Comparison of ENCODE assay signal across 27 cellular contexts in the genomic region with DNA sequence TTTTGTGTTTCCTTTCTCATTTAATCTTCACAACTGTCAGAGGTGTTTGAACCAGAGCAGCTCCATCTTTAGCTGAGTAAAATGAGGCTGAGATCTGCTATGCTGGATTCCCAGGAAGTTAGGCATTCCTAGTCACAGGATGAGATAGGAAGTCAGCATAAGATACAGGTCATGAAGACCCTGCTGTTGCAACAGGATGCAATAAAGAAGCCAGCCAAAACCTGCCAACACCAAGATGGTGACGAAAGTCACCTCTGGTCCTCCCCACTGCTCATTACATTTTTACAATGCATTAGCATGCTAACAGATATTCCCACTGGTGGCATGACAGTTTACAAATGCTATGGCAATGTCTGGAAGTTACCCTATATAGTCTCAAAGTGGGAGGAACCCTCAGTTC.
"Had no signal": no experiment of that assay in that cellular context is flagged by ENCODE, and none has a peak within 500 bp of the region (broad histone marks: within the 10 kb centered on the region; RNA-seq: fewer than 3 reads in every experiment).

No MANE protein-coding gene starts in this region.

- DNase-seq: stimulated activated CD4-positive, alpha-beta T cell treated with anti-CD3 and anti-CD28 coated beads, Interleukin-2, amount 100 ng/mL, for 48 hours; stimulated activated CD4-positive, alpha-beta T cell treated with anti-CD3 and anti-CD28 coated beads, Interleukin-4, amount 100 ng/mL, for 1 hour; stimulated activated CD4-positive, alpha-beta T cell treated with anti-CD3 and anti-CD28 coated beads, Interleukin-4, amount 100 ng/mL, for 24 hours; stimulated activated CD4-positive, alpha-beta T cell treated with anti-CD3 and anti-CD28 coated beads, Interleukin-4, amount 100 ng/mL, for 4 hours; stimulated activated CD8-positive, alpha-beta memory T cell treated with anti-CD3 and anti-CD28 coated beads, Interleukin-4, amount 100 ng/mL, for 48 hours; stimulated activated naive B cell treated with anti-CD40 and anti-IgM and Interleukin-4, amounts not matched to agents 10 μg/mL and 1 μg/mL and 100 μg/mL, for 72 hours; stimulated activated naive CD4-positive, alpha-beta T cell; stimulated activated naive CD4-positive, alpha-beta T cell treated with Interleukin-2 at 50 U/mL for 16 hours; stimulated activated naive CD8-positive, alpha-beta T cell treated with anti-CD3 and anti-CD28 coated beads, Interleukin-15, amount 100 ng/mL, for 72 hours; stimulated activated naive CD8-positive, alpha-beta T cell treated with anti-CD3 and anti-CD28 coated beads, Interleukin-15, Interleukin-2, amounts not matched to agents 100 U/mL and 50 U/mL, for 24 hours; stomach; substantia nigra; testis; thyroid gland; tibial artery; transverse colon; trophoblast cell; upper lobe of left lung; upper lobe of right lung; uterus had no signal

- H3K9me3 ChIP-seq: stomach, suprapubic skin, testis, thoracic aorta, thyroid gland, tibial artery, transverse colon, upper lobe of left lung, upper lobe of right lung, uterus, vagina had no signal

- H3K27me3 ChIP-seq: stomach, suprapubic skin, testis, thyroid gland, tibial artery, tibial nerve, transverse colon, upper lobe of left lung, upper lobe of right lung, uterus, vagina had no signal

- H3K4me3 ChIP-seq: stomach, suprapubic skin, testis, thoracic aorta, thyroid gland, tibial artery, tibial nerve, transverse colon, upper lobe of left lung, upper lobe of right lung, uterus, vagina had no signal

- H3K36me3 ChIP-seq: stomach, suprapubic skin, thoracic aorta, thyroid gland, tibial artery, tibial nerve, transverse colon, upper lobe of left lung, upper lobe of right lung, uterus, vagina had no signal

- H3K4me1 ChIP-seq: stomach, suprapubic skin, testis, thyroid gland, tibial artery, tibial nerve, transverse colon, upper lobe of left lung, upper lobe of right lung, uterus, vagina had no signal

- H3K27ac ChIP-seq: stomach, suprapubic skin, testis, thoracic aorta, thyroid gland, tibial artery, tibial nerve, transverse colon, upper lobe of left lung, upper lobe of right lung, uterus, vagina had no signal

- FAIRE-seq: urothelium cell line had no signal

- ATAC-seq: stimulated activated effector memory CD8-positive, alpha-beta T cell treated with anti-CD3 and anti-CD28 coated beads, Interleukin-12 subunit alpha, Interleukin-12 subunit beta, amount 100 ng/mL, for 72 hours; stimulated activated memory B cell treated with anti-CD40 and anti-IgM and Interleukin-4, amounts not matched to agents 10 μg/mL and 1 μg/mL and 100 μg/mL, for 72 hours; stimulated activated naive B cell treated with anti-CD40 and anti-IgM and Interleukin-4, amounts not matched to agents 10 μg/mL and 1 μg/mL and 100 μg/mL, for 72 hours; stimulated activated naive CD8-positive, alpha-beta T cell treated with anti-CD3 and anti-CD28 coated beads, Interleukin-15, amount 100 ng/mL, for 72 hours; stimulated activated naive CD8-positive, alpha-beta T cell treated with anti-CD3 and anti-CD28 coated beads, Interleukin-15, Interleukin-2, amounts not matched to agents 100 U/mL and 50 U/mL, for 24 hours; upper lobe of right lung had no signal
